Comparison of ENCODE assay signal across 10 cellular contexts in genomic region chr18:22391571-22392359, GRCh38. TPM values are rescaled to one million over a fixed set of nuclear protein-coding genes. Genes with fewer than 3 reads are reported as not detected.
A peak's percentile ranks its signal among the peaks of the same experiment; 100 is the strongest.
DNase-seq lines count a peak whose midpoint lies in the region; ATAC-seq and TF ChIP-seq lines count a peak whose summit lies in the region.
"Had no signal": no experiment of that assay in that cellular context is flagged by ENCODE, and none has a peak within 500 bp of the region (broad histone marks: within the 10 kb centered on the region; RNA-seq: fewer than 3 reads in every experiment).

No MANE protein-coding gene starts in this region.

- DNase-seq in Right ventricle myocardium superior = no peak
- DNase-seq in cardiac septum (ENCODE audit: low spot score) = no peak
- DNase-seq in activated T-cell treated with anti-CD3 and anti-CD28 coated beads for 24 hours (ENCODE audit: low read depth) = peak; percentile 13
- peak; percentile 89 for DNase-seq in immature natural killer cell
- peak; percentile 74 for DNase-seq in transverse colon
- no peak for DNase-seq in activated T-helper 1 cell treated with anti-CD3 and anti-CD28 coated beads, Interleukin-12 subunit alpha, Interleukin-12 subunit beta, Interleukin-2, Interleukin-4 antibody, amounts not matched to agents 30 ng/mL and 10 ng/mL and 1 ng/mL, durations not matched to agents 14 hours and 24 hours and 36 hours (ENCODE audit: low spot score)
- DNase-seq in NCI-H1417 (lab: John Stamatoyannopoulos, UW) = no peak
- DNase-seq in activated naive CD4-positive, alpha-beta T cell treated with anti-CD3 and anti-CD28 coated beads, Interleukin-2, amount 10 ng/mL, durations not matched to agents 7 days and 5 days = no peak
- DNase-seq: WERI-Rb-1 had no signal

- peak; percentile 10 for ATAC-seq in Right ventricle myocardium superior (ENCODE audit: poor library complexity)
- ATAC-seq: left lobe of liver had no signal

- TF ChIP-seq EP300 in transverse colon (IDR thresholded peaks at IDR 0.05; ENCODE audit: low read depth) = no peak

- H3K36me3 ChIP-seq in transverse colon = no peaks in the 10 kb centered on the region
- H3K36me3 ChIP-seq: WERI-Rb-1 had no signal

- peaks cover 6 to 7% (median 7%) of the 10 kb centered on the region in 3 donors for H3K27me3 Mint-ChIP-seq in immature natural killer cell (ENCODE audit: low read depth in 3 of 3)
- H3K27me3 Mint-ChIP-seq in activated T-helper 1 cell treated with anti-CD3 and anti-CD28 coated beads, Interleukin-12 subunit alpha, Interleukin-12 subunit beta, Interleukin-2, Interleukin-4 antibody, amounts not matched to agents 30 ng/mL and 10 ng/mL and 1 ng/mL, durations not matched to agents 14 hours and 24 hours and 36 hours (ENCODE audit: insufficient read depth) = no peaks in the 10 kb centered on the region
- no peaks in the 10 kb centered on the region for H3K27me3 Mint-ChIP-seq in activated naive CD4-positive, alpha-beta T cell treated with anti-CD3 and anti-CD28 coated beads, Interleukin-2, amount 10 ng/mL, durations not matched to agents 7 days and 5 days

- peaks cover 76 to 84% of the 10 kb centered on the region in 2 donors for H3K4me1 Mint-ChIP-seq in immature natural killer cell
- no peaks in the 10 kb centered on the region for H3K4me1 Mint-ChIP-seq in activated T-helper 1 cell treated with anti-CD3 and anti-CD28 coated beads, Interleukin-12 subunit alpha, Interleukin-12 subunit beta, Interleukin-2, Interleukin-4 antibody, amounts not matched to agents 30 ng/mL and 10 ng/mL and 1 ng/mL, durations not matched to agents 14 hours and 24 hours and 36 hours (ENCODE audit: low read depth)
- no peaks in the 10 kb centered on the region for H3K4me1 Mint-ChIP-seq in activated naive CD4-positive, alpha-beta T cell treated with anti-CD3 and anti-CD28 coated beads, Interleukin-2, amount 10 ng/mL, durations not matched to agents 7 days and 5 days

- H3K36me3 Mint-ChIP-seq in immature natural killer cell = peaks cover 4 to 9% (median 6%) of the 10 kb centered on the region in 3 donors
- no peaks in the 10 kb centered on the region for H3K36me3 Mint-ChIP-seq in activated T-helper 1 cell treated with anti-CD3 and anti-CD28 coated beads, Interleukin-12 subunit alpha, Interleukin-12 subunit beta, Interleukin-2, Interleukin-4 antibody, amounts not matched to agents 30 ng/mL and 10 ng/mL and 1 ng/mL, durations not matched to agents 14 hours and 24 hours and 36 hours (ENCODE audit: low read depth)
- no peaks in the 10 kb centered on the region for H3K36me3 Mint-ChIP-seq in activated naive CD4-positive, alpha-beta T cell treated with anti-CD3 and anti-CD28 coated beads, Interleukin-2, amount 10 ng/mL, durations not matched to agents 7 days and 5 days

- TF ChIP-seq CTCF in transverse colon (IDR thresholded peaks at IDR 0.05) = no peak

- peaks cover 0 to 16% (median 9%) of the 10 kb centered on the region in 4 donors for H3K4me1 ChIP-seq in transverse colon

- intact Hi-C loops in Right ventricle myocardium superior (cut with DNase I) = no loop called here
- intact Hi-C loops in cardiac septum (cut with DNase I) = no loop called here
- intact Hi-C loops in transverse colon (cut with DNase I; ENCODE audit: low total_unique reads) = no loop called here
- intact Hi-C loops in activated T-helper 1 cell treated with anti-CD3 and anti-CD28 coated beads, Interleukin-12 subunit alpha, Interleukin-12 subunit beta, Interleukin-2, Interleukin-4 antibody, amounts not matched to agents 30 ng/mL and 10 ng/mL and 1 ng/mL, durations not matched to agents 14 hours and 24 hours and 36 hours (cut with micrococcal nuclease) = no loop called here

- WGBS in transverse colon (ENCODE audit: low coverage in 1 of 2), 2 donors = 22 to 29% methylated on average over 1 to 5 of the region's 5 CpGs

- TF ChIP-seq POLR2A in transverse colon (IDR thresholded peaks at IDR 0.05) = no peak

- peak overlapping the region; percentile 65 to 86 (median 73) for H3K4me3 Mint-ChIP-seq in immature natural killer cell
- H3K4me3 Mint-ChIP-seq in activated T-helper 1 cell treated with anti-CD3 and anti-CD28 coated beads, Interleukin-12 subunit alpha, Interleukin-12 subunit beta, Interleukin-2, Interleukin-4 antibody, amounts not matched to agents 30 ng/mL and 10 ng/mL and 1 ng/mL, durations not matched to agents 14 hours and 24 hours and 36 hours = no peak overlapping the region
- no peak overlapping the region for H3K4me3 Mint-ChIP-seq in activated naive CD4-positive, alpha-beta T cell treated with anti-CD3 and anti-CD28 coated beads, Interleukin-2, amount 10 ng/mL, durations not matched to agents 7 days and 5 days

- no peaks in the 10 kb centered on the region for H3K9me3 ChIP-seq in transverse colon

- CTCF ChIA-PET in activated naive CD4-positive, alpha-beta T cell treated with anti-CD3 and anti-CD28 coated beads, Interleukin-2, amount 10 ng/mL, durations not matched to agents 7 days and 5 days (lab: Charles Lee) = no interaction called here

- H3K9me3 Mint-ChIP-seq in immature natural killer cell = peaks cover 0 to 4% (median 0%) of the 10 kb centered on the region in 6 donors
- peaks cover 6% of the 10 kb centered on the region for H3K9me3 Mint-ChIP-seq in activated T-helper 1 cell treated with anti-CD3 and anti-CD28 coated beads, Interleukin-12 subunit alpha, Interleukin-12 subunit beta, Interleukin-2, Interleukin-4 antibody, amounts not matched to agents 30 ng/mL and 10 ng/mL and 1 ng/mL, durations not matched to agents 14 hours and 24 hours and 36 hours
- H3K9me3 Mint-ChIP-seq in activated naive CD4-positive, alpha-beta T cell treated with anti-CD3 and anti-CD28 coated beads, Interleukin-2, amount 10 ng/mL, durations not matched to agents 7 days and 5 days = peaks cover 7% of the 10 kb centered on the region

- no peak overlapping the region for H3K4me3 ChIP-seq in transverse colon

- peak overlapping the region; percentile 89 to 97 (median 94) for H3K27ac Mint-ChIP-seq in immature natural killer cell
- no peak overlapping the region for H3K27ac Mint-ChIP-seq in activated T-helper 1 cell treated with anti-CD3 and anti-CD28 coated beads, Interleukin-12 subunit alpha, Interleukin-12 subunit beta, Interleukin-2, Interleukin-4 antibody, amounts not matched to agents 30 ng/mL and 10 ng/mL and 1 ng/mL, durations not matched to agents 14 hours and 24 hours and 36 hours
- H3K27ac Mint-ChIP-seq in activated naive CD4-positive, alpha-beta T cell treated with anti-CD3 and anti-CD28 coated beads, Interleukin-2, amount 10 ng/mL, durations not matched to agents 7 days and 5 days = no peak overlapping the region

- in situ Hi-C loops in transverse colon (cut with MboI; ENCODE audit: low pct_ligation_motif_present in 1 of 4, low pct_unique_long_range_greater_than_20kb in 1 of 4, low sequenced_read_pairs in 3 of 4) = no loop called here

- no peaks in the 10 kb centered on the region for H3K27me3 ChIP-seq in transverse colon

- peak overlapping the region; percentile 33 to 67 (median 56) for H3K27ac ChIP-seq in transverse colon
- H3K27ac ChIP-seq: WERI-Rb-1 had no signal

RNA-seq across cellular contexts. Expression of gene CTAGE1, which starts 25.9 kb away (rescaled TPM):
- total RNA-seq in Right ventricle myocardium superior = not detected
- 0.13 TPM for total RNA-seq in cardiac septum
- polyA plus RNA-seq in immature natural killer cell = not detected
- not detected for total RNA-seq in transverse colon
- not detected in 2 replicates for total RNA-seq in activated T-helper 1 cell treated with anti-CD3 and anti-CD28 coated beads, Interleukin-12 subunit alpha, Interleukin-12 subunit beta, Interleukin-2, Interleukin-4 antibody, amounts not matched to agents 30 ng/mL and 10 ng/mL and 1 ng/mL, durations not matched to agents 14 hours and 24 hours and 36 hours
- total RNA-seq: left lobe of liver had no signal

Comparison
In these comparisons a context has a peak if more than half of its experiments do, and no peak if none do; other contexts are left out.
1. DNase-seq: peak in activated T-cell treated with anti-CD3 and anti-CD28 coated beads for 24 hours (single experiment), immature natural killer cell (3 of 3) and transverse colon (single experiment); none in Right ventricle myocardium superior (single experiment), cardiac septum (single experiment), activated T-helper 1 cell treated with anti-CD3 and anti-CD28 coated beads, Interleukin-12 subunit alpha, Interleukin-12 subunit beta, Interleukin-2, Interleukin-4 antibody, amounts not matched to agents 30 ng/mL and 10 ng/mL and 1 ng/mL, durations not matched to agents 14 hours and 24 hours and 36 hours (single experiment), NCI-H1417 (0 of 3) and activated naive CD4-positive, alpha-beta T cell treated with anti-CD3 and anti-CD28 coated beads, Interleukin-2, amount 10 ng/mL, durations not matched to agents 7 days and 5 days (single experiment).
2. H3K27ac Mint-ChIP-seq: peak in immature natural killer cell (6 of 6); none in activated T-helper 1 cell treated with anti-CD3 and anti-CD28 coated beads, Interleukin-12 subunit alpha, Interleukin-12 subunit beta, Interleukin-2, Interleukin-4 antibody, amounts not matched to agents 30 ng/mL and 10 ng/mL and 1 ng/mL, durations not matched to agents 14 hours and 24 hours and 36 hours (single experiment) and activated naive CD4-positive, alpha-beta T cell treated with anti-CD3 and anti-CD28 coated beads, Interleukin-2, amount 10 ng/mL, durations not matched to agents 7 days and 5 days (single experiment).
3. H3K4me3 Mint-ChIP-seq: peak in immature natural killer cell (5 of 5); none in activated T-helper 1 cell treated with anti-CD3 and anti-CD28 coated beads, Interleukin-12 subunit alpha, Interleukin-12 subunit beta, Interleukin-2, Interleukin-4 antibody, amounts not matched to agents 30 ng/mL and 10 ng/mL and 1 ng/mL, durations not matched to agents 14 hours and 24 hours and 36 hours (single experiment) and activated naive CD4-positive, alpha-beta T cell treated with anti-CD3 and anti-CD28 coated beads, Interleukin-2, amount 10 ng/mL, durations not matched to agents 7 days and 5 days (single experiment).